Comparison of ENCODE assay signal across 25 cellular contexts in the genomic region with DNA sequence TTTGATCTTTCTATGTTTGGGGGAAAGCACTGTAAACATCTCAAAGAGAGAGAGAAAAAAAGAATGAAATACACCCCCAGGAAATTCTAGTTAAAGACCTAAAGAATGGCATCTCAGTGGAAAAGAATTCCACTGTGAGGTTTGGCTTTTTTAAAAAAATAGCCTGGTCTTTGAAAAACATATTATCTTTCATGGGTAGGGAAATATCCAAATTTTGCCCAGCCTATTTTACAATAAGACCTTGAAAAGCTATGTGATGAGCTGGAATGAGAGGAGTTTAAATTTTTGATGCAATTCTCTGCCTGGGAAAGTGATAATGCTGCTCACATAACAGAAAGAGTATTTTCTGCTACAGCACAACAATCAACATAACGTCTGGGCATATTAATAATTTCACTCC.
"Had no signal": no experiment of that assay in that cellular context is flagged by ENCODE, and none has a peak within 500 bp of the region (broad histone marks: within the 10 kb centered on the region; RNA-seq: fewer than 3 reads in every experiment).

No MANE protein-coding gene starts in this region.

- H3K27ac Mint-ChIP-seq: activated CD4-positive, alpha-beta T cell treated with anti-CD3 and anti-CD28 coated beads for 36 hours; activated CD8-positive, alpha-beta memory T cell treated with anti-CD3 and anti-CD28 coated beads, Interleukin-2, amount 10 ng/mL, durations not matched to agents 7 days and 5 days; activated CD8-positive, alpha-beta T cell treated with anti-CD3 and anti-CD28 coated beads, Interleukin-2, amount 10 ng/mL, durations not matched to agents 7 days and 5 days; activated naive CD4-positive, alpha-beta T cell treated with anti-CD3 and anti-CD28 coated beads, Interleukin-2, amount 50 U/mL, for 72 hours; activated T-helper 2 cell treated with anti-CD3 and anti-CD28 coated beads, Interferon-gamma antibody, Interleukin-2, Interleukin-4, amounts not matched to agents 10 μg/mL and 5 μg/mL and 100 μg/mL, durations not matched to agents 14 hours and 24 hours and 36 hours; nephron had no signal

- H3K9me3 ChIP-seq: body of pancreas, gastroesophageal sphincter, lower lobe of right lung, mucosa of descending colon, spleen, suprapubic skin, tibial artery had no signal

- H3K4me3 Mint-ChIP-seq: activated CD4-positive, alpha-beta T cell treated with anti-CD3 and anti-CD28 coated beads for 36 hours; activated CD8-positive, alpha-beta memory T cell treated with anti-CD3 and anti-CD28 coated beads, Interleukin-2, amount 10 ng/mL, durations not matched to agents 7 days and 5 days; activated CD8-positive, alpha-beta T cell treated with anti-CD3 and anti-CD28 coated beads, Interleukin-2, amount 10 ng/mL, durations not matched to agents 7 days and 5 days; nephron had no signal

- H3K27me3 ChIP-seq: body of pancreas, cardiac muscle cell, gastroesophageal sphincter, spleen, suprapubic skin, tibial artery had no signal

- H3K9me3 Mint-ChIP-seq: activated T-helper 2 cell treated with anti-CD3 and anti-CD28 coated beads, Interferon-gamma antibody, Interleukin-2, Interleukin-4, amounts not matched to agents 10 μg/mL and 5 μg/mL and 100 μg/mL, durations not matched to agents 14 hours and 24 hours and 36 hours; nephron had no signal

- H3K4me1 Mint-ChIP-seq: activated CD4-positive, alpha-beta T cell treated with anti-CD3 and anti-CD28 coated beads for 36 hours; activated CD8-positive, alpha-beta memory T cell treated with anti-CD3 and anti-CD28 coated beads, Interleukin-2, amount 10 ng/mL, durations not matched to agents 7 days and 5 days had no signal

- H3K27ac ChIP-seq: body of pancreas, cardiac muscle cell, lower lobe of right lung, spleen, suprapubic skin had no signal

- H3K36me3 Mint-ChIP-seq: activated CD8-positive, alpha-beta memory T cell treated with anti-CD3 and anti-CD28 coated beads, Interleukin-2, amount 10 ng/mL, durations not matched to agents 7 days and 5 days; activated naive CD4-positive, alpha-beta T cell treated with anti-CD3 and anti-CD28 coated beads, Interleukin-2, amount 50 U/mL, for 72 hours had no signal

- H3K36me3 ChIP-seq: cardiac muscle cell, gastroesophageal sphincter, lower lobe of right lung, spleen, suprapubic skin, tibial artery had no signal

- H3K4me1 ChIP-seq: body of pancreas, lower lobe of right lung, spleen, suprapubic skin had no signal

- H3K4me3 ChIP-seq: body of pancreas, cardiac muscle cell, gastroesophageal sphincter, lower lobe of right lung, mucosa of descending colon, spleen, suprapubic skin, tibial artery had no signal

- H3K27me3 Mint-ChIP-seq: activated CD8-positive, alpha-beta memory T cell treated with anti-CD3 and anti-CD28 coated beads, Interleukin-2, amount 10 ng/mL, durations not matched to agents 7 days and 5 days had no signal

- DNase-seq: activated CD4-positive, alpha-beta T cell treated with anti-CD3 and anti-CD28 coated beads for 36 hours; activated CD4-positive, CD25-positive, alpha-beta regulatory T cell; activated CD8-positive, alpha-beta memory T cell treated with anti-CD3 and anti-CD28 coated beads, Interleukin-2, amount 10 ng/mL, durations not matched to agents 7 days and 5 days; activated CD8-positive, alpha-beta T cell treated with anti-CD3 and anti-CD28 coated beads, Interleukin-2, amount 10 ng/mL, durations not matched to agents 7 days and 5 days; activated naive CD4-positive, alpha-beta T cell; activated T-cell treated with anti-CD3 and anti-CD28 coated beads, Interleukin-2, amount 50 U/mL, for 48 hours; anterior cingulate cortex; body of pancreas; cortex of kidney; head of caudate nucleus; lower lobe of right lung; mesendoderm; mucosa of descending colon; spleen; stimulated activated naive CD4-positive, alpha-beta T cell; tibial artery had no signal

- FAIRE-seq: endothelial cell of umbilical vein had no signal

- ATAC-seq: activated CD4-positive, alpha-beta T cell treated with anti-CD3 and anti-CD28 coated beads for 36 hours; activated CD8-positive, alpha-beta memory T cell treated with anti-CD3 and anti-CD28 coated beads, Interleukin-2, amount 10 ng/mL, durations not matched to agents 7 days and 5 days; activated CD8-positive, alpha-beta T cell treated with anti-CD3 and anti-CD28 coated beads, Interleukin-2, amount 10 ng/mL, durations not matched to agents 7 days and 5 days; activated naive CD4-positive, alpha-beta T cell treated with anti-CD3 and anti-CD28 coated beads, Interleukin-2, amount 50 U/mL, for 72 hours; body of pancreas; gastroesophageal sphincter; left lobe of liver; lower lobe of right lung; mucosa of descending colon; sciatic nerve had no signal
